Comparison of ENCODE assay signal across 13 cellular contexts in genomic region chr5:140267559-140268018, GRCh38. TPM values are rescaled to one million over a fixed set of nuclear protein-coding genes. Genes with fewer than 3 reads are reported as not detected.
DNase-seq lines count a peak whose midpoint lies in the region; ATAC-seq, FAIRE-seq and TF ChIP-seq lines count a peak whose summit lies in the region.
"Had no signal": no experiment of that assay in that cellular context is flagged by ENCODE, and none has a peak within 500 bp of the region (broad histone marks: within the 10 kb centered on the region; RNA-seq: fewer than 3 reads in every experiment).

No MANE protein-coding gene starts in this region.

- H3K27ac Mint-ChIP-seq in CD14-positive monocyte = peak overlapping the region; percentile 58 to 91 (median 82)
- H3K27ac Mint-ChIP-seq in activated T-helper 1 cell treated with anti-CD3 and anti-CD28 coated beads, Interleukin-12 subunit alpha, Interleukin-12 subunit beta, Interleukin-2, Interleukin-4 antibody, amounts not matched to agents 30 ng/mL and 10 ng/mL and 1 ng/mL, durations not matched to agents 14 hours and 24 hours and 36 hours = peak overlapping the region; percentile 25

- no peak for TF ChIP-seq CTCF in CD14-positive monocyte (IDR thresholded peaks at IDR 0.05)

- DNase-seq in CD14-positive monocyte (ENCODE audit: low spot score) (no peak), iris pigment epithelial cell (ENCODE audit: low read depth) (peak; percentile 23), DMS153 (lab: John Stamatoyannopoulos, UW) (no peak), iPS-NIHi11 (ENCODE audit: low spot score) (no peak)
- no peak for DNase-seq in activated T-helper 1 cell treated with anti-CD3 and anti-CD28 coated beads, Interleukin-12 subunit alpha, Interleukin-12 subunit beta, Interleukin-2, Interleukin-4 antibody, amounts not matched to agents 30 ng/mL and 10 ng/mL and 1 ng/mL, durations not matched to agents 14 hours and 24 hours and 36 hours (ENCODE audit: low spot score)
- DNase-seq: activated CD4-positive, CD25-positive, alpha-beta regulatory T cell treated with anti-CD3 and anti-CD28 coated beads, Interleukin-2, amount 50 U/mL, for 72 hours; GF-D8; immature natural killer cell; NCI-H1436 treated with DMSO at 0.1 percent for 48 hours; SHP77 treated with DMSO at 0.1 percent for 48 hours had no signal

- H3K4me3 Mint-ChIP-seq in CD14-positive monocyte = peak overlapping the region in 1 of 2 donors; percentile 46
- peak overlapping the region; percentile 9 for H3K4me3 Mint-ChIP-seq in activated T-helper 1 cell treated with anti-CD3 and anti-CD28 coated beads, Interleukin-12 subunit alpha, Interleukin-12 subunit beta, Interleukin-2, Interleukin-4 antibody, amounts not matched to agents 30 ng/mL and 10 ng/mL and 1 ng/mL, durations not matched to agents 14 hours and 24 hours and 36 hours
- H3K4me3 Mint-ChIP-seq: immature natural killer cell had no signal

- peaks cover 0 to 4% (median 0%) of the 10 kb centered on the region in 7 donors for H3K9me3 Mint-ChIP-seq in CD14-positive monocyte
- H3K9me3 Mint-ChIP-seq in activated T-helper 1 cell treated with anti-CD3 and anti-CD28 coated beads, Interleukin-12 subunit alpha, Interleukin-12 subunit beta, Interleukin-2, Interleukin-4 antibody, amounts not matched to agents 30 ng/mL and 10 ng/mL and 1 ng/mL, durations not matched to agents 14 hours and 24 hours and 36 hours = no peaks in the 10 kb centered on the region
- H3K9me3 Mint-ChIP-seq: immature natural killer cell had no signal

- peaks cover 21 to 25% of the 10 kb centered on the region in 2 donors for H3K36me3 Mint-ChIP-seq in CD14-positive monocyte
- H3K36me3 Mint-ChIP-seq in activated T-helper 1 cell treated with anti-CD3 and anti-CD28 coated beads, Interleukin-12 subunit alpha, Interleukin-12 subunit beta, Interleukin-2, Interleukin-4 antibody, amounts not matched to agents 30 ng/mL and 10 ng/mL and 1 ng/mL, durations not matched to agents 14 hours and 24 hours and 36 hours (ENCODE audit: low read depth) = peaks cover 26% of the 10 kb centered on the region

- no peak for ATAC-seq in HG02763 (IDR thresholded peaks at IDR 0.05; ENCODE audit: unreplicated experiment)

- peaks cover 44% of the 10 kb centered on the region for H3K4me1 Mint-ChIP-seq in CD14-positive monocyte
- H3K4me1 Mint-ChIP-seq in activated T-helper 1 cell treated with anti-CD3 and anti-CD28 coated beads, Interleukin-12 subunit alpha, Interleukin-12 subunit beta, Interleukin-2, Interleukin-4 antibody, amounts not matched to agents 30 ng/mL and 10 ng/mL and 1 ng/mL, durations not matched to agents 14 hours and 24 hours and 36 hours (ENCODE audit: low read depth) = peaks cover 39% of the 10 kb centered on the region

- H3K27me3 Mint-ChIP-seq in CD14-positive monocyte (ENCODE audit: low read depth in 3 of 3) = no peaks in the 10 kb centered on the region
- no peaks in the 10 kb centered on the region for H3K27me3 Mint-ChIP-seq in activated T-helper 1 cell treated with anti-CD3 and anti-CD28 coated beads, Interleukin-12 subunit alpha, Interleukin-12 subunit beta, Interleukin-2, Interleukin-4 antibody, amounts not matched to agents 30 ng/mL and 10 ng/mL and 1 ng/mL, durations not matched to agents 14 hours and 24 hours and 36 hours (ENCODE audit: insufficient read depth)

- peak; percentile 63 for FAIRE-seq in G401.6 (lab: Jason Lieb, UNC)
- FAIRE-seq: colon had no signal

- intact Hi-C loops in CD14-positive monocyte (cut with micrococcal nuclease) = no loop called here
- intact Hi-C loops in activated T-helper 1 cell treated with anti-CD3 and anti-CD28 coated beads, Interleukin-12 subunit alpha, Interleukin-12 subunit beta, Interleukin-2, Interleukin-4 antibody, amounts not matched to agents 30 ng/mL and 10 ng/mL and 1 ng/mL, durations not matched to agents 14 hours and 24 hours and 36 hours (cut with micrococcal nuclease) = no loop called here

RNA-seq across cellular contexts. Expression of gene PFDN1, which starts 35.3 kb away (rescaled TPM):
- 100 to 1,000 TPM in 1 of 2 donors, 10 to 100 TPM in 1; 82.2 to 105 TPM for polyA plus RNA-seq in CD14-positive monocyte
- 59.5 and 60.6 TPM in 2 replicates for total RNA-seq in activated T-helper 1 cell treated with anti-CD3 and anti-CD28 coated beads, Interleukin-12 subunit alpha, Interleukin-12 subunit beta, Interleukin-2, Interleukin-4 antibody, amounts not matched to agents 30 ng/mL and 10 ng/mL and 1 ng/mL, durations not matched to agents 14 hours and 24 hours and 36 hours
